Comparison of ENCODE assay signal across 8 cellular contexts in the genomic region with DNA sequence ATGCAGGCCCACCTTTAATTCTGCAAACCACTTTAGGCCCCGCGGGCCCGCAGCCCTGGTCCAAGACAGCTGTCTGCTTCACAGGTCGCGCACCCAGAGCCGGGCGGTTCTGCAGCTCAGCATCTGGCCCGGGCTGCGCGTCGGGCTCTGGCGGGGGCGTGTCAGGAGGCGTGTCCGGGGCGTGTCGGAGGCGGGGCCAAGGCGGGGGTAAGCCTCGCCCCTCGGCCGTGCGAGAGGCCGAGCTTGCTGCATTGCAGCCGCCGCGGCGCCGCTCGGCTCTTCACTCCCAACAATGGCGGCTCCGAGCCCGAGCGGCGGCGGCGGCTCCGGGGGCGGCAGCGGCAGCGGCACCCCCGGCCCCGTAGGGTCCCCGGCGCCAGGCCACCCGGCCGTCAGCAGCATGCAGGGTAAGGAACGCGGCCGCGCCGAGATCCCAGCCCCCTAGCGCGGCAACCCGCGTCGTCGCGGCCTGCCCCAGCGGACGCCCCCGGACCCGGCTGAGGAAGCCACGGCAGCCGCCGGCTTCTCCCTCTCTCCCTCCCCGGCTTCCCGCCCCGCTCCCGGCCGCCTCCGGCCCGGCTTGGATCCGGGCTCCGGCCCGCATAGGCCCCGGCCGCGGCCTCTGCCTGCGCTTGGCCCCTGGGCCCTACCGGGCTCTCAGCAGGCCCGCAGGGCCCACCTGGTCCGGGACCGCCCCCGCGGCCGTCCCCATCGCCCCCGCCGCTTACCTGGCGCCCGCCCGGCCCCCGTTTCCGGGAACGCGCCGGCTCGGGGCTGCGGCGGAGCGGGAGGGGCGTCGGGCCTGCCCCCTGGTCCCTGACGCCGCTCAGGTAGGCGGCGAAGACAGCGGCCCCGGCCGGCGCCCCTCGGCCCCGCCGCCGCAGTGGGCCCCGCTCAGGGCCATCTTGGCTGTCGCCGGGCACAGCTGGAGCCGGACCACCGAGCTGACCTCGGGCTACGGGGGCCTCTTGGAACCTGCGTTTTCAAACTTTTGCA. TPM values are rescaled to one million over a fixed set of nuclear protein-coding genes. Genes with fewer than 3 reads are reported as not detected.
DNase-seq lines count a peak whose midpoint lies in the region; ATAC-seq and TF ChIP-seq lines count a peak whose summit lies in the region.

A gene (plus strand): TSS at position 283 of the 996 bp plus-strand sequence. CDS start 10 bp downstream, at position 293.

- H3K4me3 ChIP-seq in DND-41 (ENCODE audit: low read depth in 1 of 2, low read length in 2 of 2) (peak within 1 kb of the TSS; percentile 81 to 85), fibroblast of the aortic adventitia (ENCODE audit: low read depth, low read length) (peak within 1 kb of the TSS; percentile 75)
- peak within 1 kb of the TSS; percentile 56 for H3K4me3 ChIP-seq in Jurkat, Clone E6-1 (ENCODE audit: low read length)

- H3K4me2 ChIP-seq in DND-41 (ENCODE audit: insufficient read depth, low read length), result peak within 1 kb of the TSS; percentile 62

- POLR2A ChIA-PET in RWPE1 (lab: Yijun Ruan, JAX; ENCODE audit: low non-redundant PET), result interaction anchor here (0.6 to 2.6 kb wide), 4 partner anchors 10 to 84 kb away, joined by 3 to 15 read pairs (median 4); a partner anchor contains a TSS

- peak; percentile 92 for DNase-seq in DND-41
- peak; percentile 64 for DNase-seq in Jurkat, Clone E6-1 (ENCODE audit: low read depth, low spot score)
- DNase-seq in RWPE1 (ENCODE audit: low spot score), result peak; percentile 93
- peak; percentile 92 for DNase-seq in activated T-helper 9 cell treated with anti-CD3 and anti-CD28 coated beads, Interleukin-2, amount 50 U/mL, for 16 hours (ENCODE audit: low read depth)
- DNase-seq in fibroblast of the aortic adventitia (ENCODE audit: low read depth), result peak; percentile 78
- DNase-seq in nephron progenitor cell, result peak; percentile 98

- H4K20me1 ChIP-seq in DND-41 (ENCODE audit: insufficient read depth, low read length), result peaks cover 38% of the 10 kb centered on the region

- TF ChIP-seq CTCF in DND-41 (IDR thresholded peaks at IDR 0.05; ENCODE audit: borderline replicate concordance, extremely low read depth, low read length, poor library complexity, severe bottlenecking) (no peak), RWPE1 (conservative IDR thresholded peaks at IDR 0.05; ENCODE audit: low read depth) (no peak), fibroblast of the aortic adventitia (IDR thresholded peaks at IDR 0.05; ENCODE audit: insufficient read depth, low read length) (no peak), nephron progenitor cell (IDR thresholded peaks at IDR 0.05) (no peak)

- H3K9ac ChIP-seq in DND-41 (ENCODE audit: low read depth, low read length), result peak within 1 kb of the TSS; percentile 93

- CTCF ChIA-PET in RWPE1 (lab: Yijun Ruan, JAX), result interaction anchor here (0.7 kb wide), 1 partner anchor 1374 kb away, joined by 3 read pairs; no protein-coding TSS in a partner anchor

- H3K36me3 ChIP-seq in DND-41 (ENCODE audit: insufficient read depth, low read length), result no peaks in the 10 kb centered on the region

- peaks cover 5% of the 10 kb centered on the region for H3K36me3 Mint-ChIP-seq in nephron progenitor cell (ENCODE audit: low read depth)
- no peaks in the 10 kb centered on the region for H3K36me3 Mint-ChIP-seq in stimulated activated naive CD8-positive, alpha-beta T cell treated with anti-CD3 and anti-CD28 coated beads, Interleukin-15, Interleukin-2, amounts not matched to agents 100 ng/mL and 50 ng/mL, for 24 hours (ENCODE audit: low read depth)

- peaks cover 50% of the 10 kb centered on the region for H3K79me2 ChIP-seq in DND-41 (ENCODE audit: insufficient read depth, low read length)

- H3K27me3 ChIP-seq in DND-41 (ENCODE audit: insufficient read depth, low read length, poor library complexity), result peaks cover 15% of the 10 kb centered on the region

- H3K9me3 Mint-ChIP-seq in nephron progenitor cell, result no peaks in the 10 kb centered on the region
- no peaks in the 10 kb centered on the region for H3K9me3 Mint-ChIP-seq in stimulated activated naive CD8-positive, alpha-beta T cell treated with anti-CD3 and anti-CD28 coated beads, Interleukin-15, Interleukin-2, amounts not matched to agents 100 ng/mL and 50 ng/mL, for 24 hours

- H3K27ac Mint-ChIP-seq in nephron progenitor cell, result no peak within 1 kb of the TSS
- peak within 1 kb of the TSS; percentile 65 for H3K27ac Mint-ChIP-seq in stimulated activated naive CD8-positive, alpha-beta T cell treated with anti-CD3 and anti-CD28 coated beads, Interleukin-15, Interleukin-2, amounts not matched to agents 100 ng/mL and 50 ng/mL, for 24 hours

- ATAC-seq in DND-41 (ENCODE audit: insufficient read depth, low read depth) (peak; percentile 95), GM21619 (IDR thresholded peaks at IDR 0.05; ENCODE audit: unreplicated experiment) (peak; percentile 90)

- H3K4me1 Mint-ChIP-seq in nephron progenitor cell, result peaks cover 30% of the 10 kb centered on the region
- peaks cover 49% of the 10 kb centered on the region for H3K4me1 Mint-ChIP-seq in stimulated activated naive CD8-positive, alpha-beta T cell treated with anti-CD3 and anti-CD28 coated beads, Interleukin-15, Interleukin-2, amounts not matched to agents 100 ng/mL and 50 ng/mL, for 24 hours (ENCODE audit: low read depth)

- no peaks in the 10 kb centered on the region for H3K9me3 ChIP-seq in DND-41 (ENCODE audit: insufficient read depth, low read length, severe bottlenecking)

- peak within 1 kb of the TSS; percentile 68 for H3K27ac ChIP-seq in DND-41 (ENCODE audit: low read length)
- H3K27ac ChIP-seq in RWPE1, result peak within 1 kb of the TSS; percentile 80

- H2AFZ ChIP-seq in DND-41 (ENCODE audit: low read depth, low read length), result peak within 1 kb of the TSS; percentile 81

- peaks cover 34% of the 10 kb centered on the region for H3K4me1 ChIP-seq in DND-41 (ENCODE audit: insufficient read depth, low read length)

- H3K27me3 Mint-ChIP-seq in nephron progenitor cell (ENCODE audit: low read depth, poor library complexity), result peaks cover 18% of the 10 kb centered on the region
- no peaks in the 10 kb centered on the region for H3K27me3 Mint-ChIP-seq in stimulated activated naive CD8-positive, alpha-beta T cell treated with anti-CD3 and anti-CD28 coated beads, Interleukin-15, Interleukin-2, amounts not matched to agents 100 ng/mL and 50 ng/mL, for 24 hours

- peak within 1 kb of the TSS; percentile 86 for H3K4me3 Mint-ChIP-seq in nephron progenitor cell
- H3K4me3 Mint-ChIP-seq in stimulated activated naive CD8-positive, alpha-beta T cell treated with anti-CD3 and anti-CD28 coated beads, Interleukin-15, Interleukin-2, amounts not matched to agents 100 ng/mL and 50 ng/mL, for 24 hours, result peak within 1 kb of the TSS; percentile 86

RNA-seq across cellular contexts. Expression of the gene that starts here (rescaled TPM):
- 15.2 TPM for polyA plus RNA-seq in Jurkat, Clone E6-1 (2012; ENCODE audit: insufficient read depth, insufficient read length)
- total RNA-seq in fibroblast of the aortic adventitia (ENCODE audit: low replicate concordance), result 12.9 and 26.5 TPM in 2 replicates

Comparison
In these comparisons a context has a peak if more than half of its experiments do, and no peak if none do; other contexts are left out.
1. Peak in every context shown above with its lines: DNase-seq, ATAC-seq, H3K4me3 ChIP-seq and H3K27ac ChIP-seq.